In genomic region chr12:55694651-55695050, GRCh38 we compare ENCODE assay signal across 26 cellular contexts. TPM values are rescaled to one million over a fixed set of nuclear protein-coding genes. Genes with fewer than 3 reads are reported as not detected.
"Had no signal": no experiment of that assay in that cellular context is flagged by ENCODE, and none has a peak within 500 bp of the region (broad histone marks: within the 10 kb centered on the region; RNA-seq: fewer than 3 reads in every experiment).

No MANE protein-coding gene starts in this region.

- ATAC-seq: esophagus mucosa; gastroesophageal sphincter; left lobe of liver; naive thymus-derived CD4-positive, alpha-beta T cell; right lobe of liver; stimulated activated naive CD8-positive, alpha-beta T cell treated with anti-CD3 and anti-CD28 coated beads, Interleukin-15, amount 100 ng/mL, for 72 hours had no signal

- H3K36me3 ChIP-seq: neural progenitor cell, right lobe of liver, transverse colon, vagina had no signal

- H3K4me1 ChIP-seq: neural progenitor cell, psoas muscle, right lobe of liver, suprapubic skin, transverse colon, vagina had no signal

- H3K4me2 ChIP-seq: hepatocyte, neural progenitor cell, smooth muscle cell had no signal

- H3K4me3 ChIP-seq: gastroesophageal sphincter, heart left ventricle, hepatocyte, neural progenitor cell, psoas muscle, right lobe of liver, smooth muscle cell, suprapubic skin, transverse colon, vagina had no signal

- H3K27me3 ChIP-seq: gastroesophageal sphincter, heart left ventricle, hepatocyte, neural progenitor cell, right lobe of liver, suprapubic skin, transverse colon, vagina had no signal

- H3K79me2 ChIP-seq: hepatocyte had no signal

- FAIRE-seq: kidney had no signal

- DNase-seq: effector CD8-positive, alpha-beta T cell; endodermal cell; foreskin fibroblast; heart left ventricle; kidney; mesenchymal stem cell; midbrain; naive thymus-derived CD4-positive, alpha-beta T cell; psoas muscle; stimulated activated CD4-positive, alpha-beta T cell treated with anti-CD3 and anti-CD28 coated beads, Interleukin-12 subunit alpha, Interleukin-12 subunit beta, amount 100 ng/mL, for 4 hours; stimulated activated CD4-positive, alpha-beta T cell treated with anti-CD3 and anti-CD28 coated beads, Interleukin-1b, Interleukin-23, amount 100 ng/mL, for 48 hours; stimulated activated CD4-positive, alpha-beta T cell treated with anti-CD3 and anti-CD28 coated beads, Interleukin-4, amount 100 ng/mL, for 1 hour; stimulated activated CD8-positive, alpha-beta memory T cell treated with anti-CD3 and anti-CD28 coated beads, Interleukin-4, amount 100 ng/mL, for 48 hours; stimulated activated naive CD4-positive, alpha-beta T cell; stimulated activated naive CD8-positive, alpha-beta T cell treated with anti-CD3 and anti-CD28 coated beads, Interleukin-15, amount 100 ng/mL, for 72 hours; transverse colon had no signal

- H3K9me3 ChIP-seq: gastroesophageal sphincter, heart left ventricle, psoas muscle, right lobe of liver, suprapubic skin, transverse colon, vagina had no signal

- H3K27ac ChIP-seq: epithelial cell of prostate, hepatocyte, neural progenitor cell, psoas muscle, right lobe of liver, suprapubic skin, transverse colon, vagina had no signal

- H2AFZ ChIP-seq: hepatocyte, neural progenitor cell had no signal

RNA-seq across cellular contexts. Expression of gene ITGA7, which starts 13.1 kb away (rescaled TPM):
- polyA plus RNA-seq: naive thymus-derived CD4-positive, alpha-beta T cell had no signal

RNA-seq across cellular contexts. Expression of gene RDH5, which starts 25.5 kb away (rescaled TPM):
- total RNA-seq: smooth muscle cell had no signal
